In genomic region chr10:25725917-25726716, GRCh38 we compare ENCODE assay signal across 8 cellular contexts.
DNase-seq lines count a peak whose midpoint lies in the region; ATAC-seq and TF ChIP-seq lines count a peak whose summit lies in the region.

No MANE protein-coding gene starts in this region.

- TF ChIP-seq CTCF in AG04449 (IDR thresholded peaks at IDR 0.05; ENCODE audit: insufficient read depth, low read length, missing control alignments) (peak; percentile 39), progenitor cell of endocrine pancreas (IDR thresholded peaks at IDR 0.05; ENCODE audit: unreplicated experiment) (peak; percentile 82)

- no peak for DNase-seq in AG04449 (ENCODE audit: low read depth, low spot score)
- DNase-seq in GM04504 (ENCODE audit: low read depth), result peak; percentile 15
- peak; percentile 59 for DNase-seq in NCI-H1105 treated with DMSO at 0.1 percent for 48 hours (lab: John Stamatoyannopoulos, UW)
- DNase-seq in fibroblast of the conjunctiva (ENCODE audit: low read depth), result peak; percentile 20
- no peak for DNase-seq in progenitor cell of endocrine pancreas (ENCODE audit: low spot score, unreplicated experiment)

- no peaks in the 10 kb centered on the region for H3K36me3 Mint-ChIP-seq in progenitor cell of endocrine pancreas (ENCODE audit: insufficient read depth)

- H3K4me3 ChIP-seq in AG04449 (ENCODE audit: low read depth, low read length), result no peak overlapping the region

- no peaks in the 10 kb centered on the region for H3K4me1 Mint-ChIP-seq in progenitor cell of endocrine pancreas (ENCODE audit: low read depth)

- no peaks in the 10 kb centered on the region for H3K27me3 Mint-ChIP-seq in progenitor cell of endocrine pancreas

- ATAC-seq in HG02588 (IDR thresholded peaks at IDR 0.05; ENCODE audit: unreplicated experiment) (peak; percentile 69), SK-N-SH treated with all-trans-retinoic acid at 6 μM for 48 hours (peak; percentile 90), GM21360 (IDR thresholded peaks at IDR 0.05; ENCODE audit: unreplicated experiment) (no peak)

- no peaks in the 10 kb centered on the region for H3K9me3 Mint-ChIP-seq in progenitor cell of endocrine pancreas (ENCODE audit: low read depth)

- no peak overlapping the region for H3K27ac Mint-ChIP-seq in progenitor cell of endocrine pancreas

- CTCF ChIA-PET in AG04449 (lab: Yijun Ruan, JAX), result interaction anchor here (0.9 to 1.3 kb wide), 2 partner anchors 831 to 1156 kb away, joined by 3 to 4 read pairs; no protein-coding TSS in a partner anchor

- POLR2A ChIA-PET in AG04449 (lab: Yijun Ruan, JAX), result no interaction called here

- H3K4me3 Mint-ChIP-seq in progenitor cell of endocrine pancreas (ENCODE audit: low read depth), result no peak overlapping the region

TF ChIP-seq in SK-N-SH treated with all-trans-retinoic acid at 6 μM for 48 hours, 23 proteins besides CTCF, POLR2A, EP300 and RAD21:
- no peak for TF ChIP-seq CSRNP3 (CRISPR knock-in tag; IDR thresholded peaks at IDR 0.05)
- no peak for TF ChIP-seq ISL1 (CRISPR knock-in tag; IDR thresholded peaks at IDR 0.05)
- TF ChIP-seq TOX (CRISPR knock-in tag; IDR thresholded peaks at IDR 0.05; ENCODE audit: borderline replicate concordance), result no peak
- no peak for TF ChIP-seq PATZ1 (CRISPR knock-in tag; IDR thresholded peaks at IDR 0.05; ENCODE audit: borderline replicate concordance)
- no peak for TF ChIP-seq SNAI2 (CRISPR knock-in tag; IDR thresholded peaks at IDR 0.05)
- no peak for TF ChIP-seq ZNF70 (CRISPR knock-in tag; IDR thresholded peaks at IDR 0.05)
- TF ChIP-seq ESRRG (CRISPR knock-in tag; IDR thresholded peaks at IDR 0.05), result no peak
- TF ChIP-seq ARNTL (CRISPR knock-in tag; IDR thresholded peaks at IDR 0.05; ENCODE audit: borderline replicate concordance, low read depth), result no peak
- TF ChIP-seq TSHZ2 (CRISPR knock-in tag; IDR thresholded peaks at IDR 0.05), result no peak
- TF ChIP-seq TCF4 (CRISPR knock-in tag; IDR thresholded peaks at IDR 0.05; ENCODE audit: borderline replicate concordance), result no peak
- TF ChIP-seq ZFP30 (CRISPR knock-in tag; IDR thresholded peaks at IDR 0.05), result no peak
- no peak for TF ChIP-seq ZFP3 (CRISPR knock-in tag; IDR thresholded peaks at IDR 0.05)
- TF ChIP-seq CREB5 (CRISPR knock-in tag; IDR thresholded peaks at IDR 0.05; ENCODE audit: low read depth), result no peak
- TF ChIP-seq OSR1 (CRISPR knock-in tag; IDR thresholded peaks at IDR 0.05), result no peak

Comparison
In these comparisons a context has a peak if more than half of its experiments do, and no peak if none do; other contexts are left out.
1. DNase-seq: peak in GM04504 (single experiment), NCI-H1105 treated with DMSO at 0.1 percent for 48 hours (single experiment) and fibroblast of the conjunctiva (single experiment); none in AG04449 (single experiment) and progenitor cell of endocrine pancreas (single experiment).